ENCODE assay signal across 1 cellular context in the genomic region with DNA sequence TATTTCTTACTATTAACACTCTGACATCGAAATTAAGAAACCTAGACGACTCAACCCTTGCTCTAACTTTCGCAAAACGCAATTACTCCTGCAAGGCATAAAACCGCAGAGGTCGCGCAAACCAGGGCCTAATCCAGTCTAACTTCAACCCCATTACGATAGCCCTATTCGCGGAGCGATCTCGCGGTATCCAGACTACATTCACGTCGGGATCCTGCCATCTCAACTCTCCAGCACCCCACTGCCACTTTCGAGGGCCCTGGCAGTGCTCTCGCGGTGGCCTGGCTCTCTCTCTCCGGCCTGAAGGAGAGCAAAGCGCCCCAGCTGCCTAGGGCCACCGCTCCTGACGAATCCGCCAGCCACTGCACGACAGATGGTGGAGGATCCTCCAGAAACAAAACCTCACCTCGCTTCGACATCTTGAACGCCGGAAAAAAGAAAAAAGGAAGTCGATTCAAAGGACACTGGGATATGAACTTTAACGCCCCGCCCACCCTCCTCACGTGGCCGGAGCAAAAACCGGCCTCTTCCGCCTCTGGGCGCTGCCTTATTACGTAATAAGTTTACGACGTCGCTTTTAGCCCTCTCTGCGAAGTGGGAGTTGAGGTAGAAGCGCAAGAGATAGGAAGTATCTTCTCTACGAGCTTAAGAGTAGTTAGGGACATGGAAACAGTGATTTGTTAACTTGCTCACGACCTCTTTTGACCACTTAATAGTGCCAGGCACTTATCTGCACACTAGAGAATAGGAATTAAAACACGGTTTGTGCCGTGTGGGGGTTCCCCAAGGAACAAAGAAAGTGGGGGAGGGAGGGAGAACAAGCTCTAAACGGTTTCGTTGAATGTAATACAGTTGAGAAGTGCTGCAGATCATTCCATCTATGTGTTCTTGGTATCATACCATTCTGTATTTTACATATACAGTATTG.
TF ChIP-seq lines count a peak whose summit lies in the region.

Gene RPL23 (minus strand): TSS at position 430 of the 928 bp plus-strand sequence. CDS start 11 bp downstream, at position 419.

TF ChIP-seq in K562, 482 proteins besides CTCF, POLR2A, EP300 and RAD21 (continued from another document and continues in another):
- TF ChIP-seq PRDM10 (IDR thresholded peaks at IDR 0.05; ENCODE audit: partially characterized antibody): no peak
- peak; percentile 62; the same call in 1 of the 2 replicates for TF ChIP-seq RFX5 (IDR thresholded peaks at IDR 0.05; ENCODE audit: low read depth, low read length)
- TF ChIP-seq SAFB (IDR thresholded peaks at IDR 0.05; ENCODE audit: borderline replicate concordance, low read depth, low read length): no peak
- TF ChIP-seq, protein P1, sequence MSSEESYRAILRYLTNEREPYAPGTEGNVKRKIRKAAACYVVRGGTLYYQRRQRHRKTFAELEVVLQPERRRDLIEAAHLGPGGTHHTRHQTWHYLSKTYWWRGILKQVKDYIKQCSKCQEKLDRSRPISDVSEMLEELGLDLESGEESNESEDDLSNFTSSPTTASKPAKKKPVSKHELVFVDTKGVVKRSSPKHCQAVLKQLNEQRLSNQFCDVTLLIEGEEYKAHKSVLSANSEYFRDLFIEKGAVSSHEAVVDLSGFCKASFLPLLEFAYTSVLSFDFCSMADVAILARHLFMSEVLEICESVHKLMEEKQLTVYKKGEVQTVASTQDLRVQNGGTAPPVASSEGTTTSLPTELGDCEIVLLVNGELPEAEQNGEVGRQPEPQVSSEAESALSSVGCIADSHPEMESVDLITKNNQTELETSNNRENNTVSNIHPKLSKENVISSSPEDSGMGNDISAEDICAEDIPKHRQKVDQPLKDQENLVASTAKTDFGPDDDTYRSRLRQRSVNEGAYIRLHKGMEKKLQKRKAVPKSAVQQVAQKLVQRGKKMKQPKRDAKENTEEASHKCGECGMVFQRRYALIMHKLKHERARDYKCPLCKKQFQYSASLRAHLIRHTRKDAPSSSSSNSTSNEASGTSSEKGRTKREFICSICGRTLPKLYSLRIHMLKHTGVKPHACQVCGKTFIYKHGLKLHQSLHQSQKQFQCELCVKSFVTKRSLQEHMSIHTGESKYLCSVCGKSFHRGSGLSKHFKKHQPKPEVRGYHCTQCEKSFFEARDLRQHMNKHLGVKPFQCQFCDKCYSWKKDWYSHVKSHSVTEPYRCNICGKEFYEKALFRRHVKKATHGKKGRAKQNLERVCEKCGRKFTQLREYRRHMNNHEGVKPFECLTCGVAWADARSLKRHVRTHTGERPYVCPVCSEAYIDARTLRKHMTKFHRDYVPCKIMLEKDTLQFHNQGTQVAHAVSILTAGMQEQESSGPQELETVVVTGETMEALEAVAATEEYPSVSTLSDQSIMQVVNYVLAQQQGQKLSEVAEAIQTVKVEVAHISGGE (CRISPR knock-in tag; IDR thresholded peaks at IDR 0.05): peak in 1 of 3 experiments; percentile 71; a peak in 2 of 6 replicates
- TF ChIP-seq HDAC1 (IDR thresholded peaks at IDR 0.05): peak in 1 of 2 experiments; percentile 92; a peak in 2 of 4 replicates
- TF ChIP-seq ZNF830 (CRISPR knock-in tag; IDR thresholded peaks at IDR 0.05): no peak
- peak; percentile 61; the same call in 1 of the 2 replicates for TF ChIP-seq TOE1 (IDR thresholded peaks at IDR 0.05; ENCODE audit: borderline replicate concordance)
- TF ChIP-seq TOE1 (CRISPR knock-in tag; IDR thresholded peaks at IDR 0.05; ENCODE audit: borderline replicate concordance, low read depth): peak; percentile 67; the same call in 1 of the 2 replicates
- TF ChIP-seq FOXA3 (CRISPR knock-in tag; conservative IDR thresholded peaks at IDR 0.05 in 1 of 2, IDR thresholded peaks at IDR 0.05 in 1 of 2): 0 out of 4 replicates have a peak, but pooled peaks of 1 of the 2 experiments have one; percentile 23
- TF ChIP-seq MTA2 (IDR thresholded peaks at IDR 0.05; ENCODE audit: low read depth): no peak
- peak in 1 of 2 experiments; percentile 15 for TF ChIP-seq AFF1 (IDR thresholded peaks at IDR 0.05; ENCODE audit: low read depth in 1 of 2, partially characterized antibody in 2 of 2)
- no peak for TF ChIP-seq SMARCA4 (IDR thresholded peaks at IDR 0.05)
- TF ChIP-seq MITF (IDR thresholded peaks at IDR 0.05): peak; percentile 48; the same call in 1 of the 2 replicates
- no peak for TF ChIP-seq POLR2AphosphoS2 (IDR thresholded peaks at IDR 0.05; ENCODE audit: low read length)
- TF ChIP-seq SMARCA5 (IDR thresholded peaks at IDR 0.05): 0 out of 2 replicates have a peak, but pooled peaks have one; percentile 18
- peak; percentile 82 for TF ChIP-seq ZFX (CRISPR knock-in tag; IDR thresholded peaks at IDR 0.05)
- TF ChIP-seq NKRF (IDR thresholded peaks at IDR 0.05; ENCODE audit: borderline replicate concordance): peak; percentile 95; the same call in 1 of the 2 replicates
- TF ChIP-seq ZNF57 (CRISPR knock-in tag; IDR thresholded peaks at IDR 0.05): 0 out of 2 replicates have a peak, but pooled peaks have one; percentile 59
- TF ChIP-seq ZNF77 (CRISPR knock-in tag; IDR thresholded peaks at IDR 0.05): peak; percentile 58; the same call in 1 of the 2 replicates
- TF ChIP-seq HDAC8 (tag; IDR thresholded peaks at IDR 0.05): 0 out of 2 replicates have a peak, but pooled peaks have one; percentile 49
- TF ChIP-seq NEUROD1 (IDR thresholded peaks at IDR 0.05; ENCODE audit: borderline replicate concordance, low read depth, low read length, partially characterized antibody): peak; percentile 78
- TF ChIP-seq SMAD1 (IDR thresholded peaks at IDR 0.05; ENCODE audit: low read depth, low read length, partially characterized antibody): peak; percentile 90
- TF ChIP-seq, protein P2, sequence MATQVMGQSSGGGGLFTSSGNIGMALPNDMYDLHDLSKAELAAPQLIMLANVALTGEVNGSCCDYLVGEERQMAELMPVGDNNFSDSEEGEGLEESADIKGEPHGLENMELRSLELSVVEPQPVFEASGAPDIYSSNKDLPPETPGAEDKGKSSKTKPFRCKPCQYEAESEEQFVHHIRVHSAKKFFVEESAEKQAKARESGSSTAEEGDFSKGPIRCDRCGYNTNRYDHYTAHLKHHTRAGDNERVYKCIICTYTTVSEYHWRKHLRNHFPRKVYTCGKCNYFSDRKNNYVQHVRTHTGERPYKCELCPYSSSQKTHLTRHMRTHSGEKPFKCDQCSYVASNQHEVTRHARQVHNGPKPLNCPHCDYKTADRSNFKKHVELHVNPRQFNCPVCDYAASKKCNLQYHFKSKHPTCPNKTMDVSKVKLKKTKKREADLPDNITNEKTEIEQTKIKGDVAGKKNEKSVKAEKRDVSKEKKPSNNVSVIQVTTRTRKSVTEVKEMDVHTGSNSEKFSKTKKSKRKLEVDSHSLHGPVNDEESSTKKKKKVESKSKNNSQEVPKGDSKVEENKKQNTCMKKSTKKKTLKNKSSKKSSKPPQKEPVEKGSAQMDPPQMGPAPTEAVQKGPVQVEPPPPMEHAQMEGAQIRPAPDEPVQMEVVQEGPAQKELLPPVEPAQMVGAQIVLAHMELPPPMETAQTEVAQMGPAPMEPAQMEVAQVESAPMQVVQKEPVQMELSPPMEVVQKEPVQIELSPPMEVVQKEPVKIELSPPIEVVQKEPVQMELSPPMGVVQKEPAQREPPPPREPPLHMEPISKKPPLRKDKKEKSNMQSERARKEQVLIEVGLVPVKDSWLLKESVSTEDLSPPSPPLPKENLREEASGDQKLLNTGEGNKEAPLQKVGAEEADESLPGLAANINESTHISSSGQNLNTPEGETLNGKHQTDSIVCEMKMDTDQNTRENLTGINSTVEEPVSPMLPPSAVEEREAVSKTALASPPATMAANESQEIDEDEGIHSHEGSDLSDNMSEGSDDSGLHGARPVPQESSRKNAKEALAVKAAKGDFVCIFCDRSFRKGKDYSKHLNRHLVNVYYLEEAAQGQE (CRISPR knock-in tag; IDR thresholded peaks at IDR 0.05; ENCODE audit: low read depth): no peak
- 0 out of 2 replicates have a peak, but pooled peaks have one; percentile 13 for TF ChIP-seq SMARCE1 (IDR thresholded peaks at IDR 0.05)
- TF ChIP-seq LEF1 (IDR thresholded peaks at IDR 0.05): peak; percentile 67; the same call in 1 of the 2 replicates
- peak; percentile 87 for TF ChIP-seq ATF1 (CRISPR knock-in tag; IDR thresholded peaks at IDR 0.05)
- peak; percentile 99 for TF ChIP-seq ATF1 (tag; IDR thresholded peaks at IDR 0.05)
- TF ChIP-seq TFAP4 (CRISPR knock-in tag; IDR thresholded peaks at IDR 0.05; ENCODE audit: borderline replicate concordance): peak; percentile 56; the same call in 1 of the 2 replicates
- peak; percentile 60 for TF ChIP-seq ARHGAP35 (IDR thresholded peaks at IDR 0.05; ENCODE audit: partially characterized antibody)
- peak; percentile 94 for TF ChIP-seq KDM5B (IDR thresholded peaks at IDR 0.05; ENCODE audit: insufficient replicate concordance, low read depth, low read length)
- 0 out of 2 replicates have a peak, but pooled peaks have one; percentile 28 for TF ChIP-seq HLTF (IDR thresholded peaks at IDR 0.05)
